1 cellular context compared by ENCODE assay signal in genomic region chr20:47357296-47358051, GRCh38.
TF ChIP-seq lines count a peak whose summit lies in the region.

No MANE protein-coding gene starts in this region.

TF ChIP-seq in HepG2, 621 proteins besides CTCF, POLR2A, EP300 and RAD21 (continued from another document and continues in another):
- peak; percentile 90 for TF ChIP-seq PRDM10 (CRISPR knock-in tag; IDR thresholded peaks at IDR 0.05; ENCODE audit: low read depth)
- peak; percentile 2; the same call in 1 of the 2 replicates for TF ChIP-seq ZBTB49 (CRISPR knock-in tag; IDR thresholded peaks at IDR 0.05; ENCODE audit: borderline replicate concordance)
- peak; percentile 98 for TF ChIP-seq ZNF274 (CRISPR knock-in tag; IDR thresholded peaks at IDR 0.05)
- no peak; the same call in 1 of the 2 replicates for TF ChIP-seq ZNF280D (CRISPR knock-in tag; IDR thresholded peaks at IDR 0.05)
- TF ChIP-seq UBTF (CRISPR knock-in tag; IDR thresholded peaks at IDR 0.05): peak; percentile 100
- peak; percentile 55 for TF ChIP-seq ZNF407 (CRISPR knock-in tag; IDR thresholded peaks at IDR 0.05; ENCODE audit: not compliant biosample characterization)
- TF ChIP-seq CEBPG (CRISPR knock-in tag; IDR thresholded peaks at IDR 0.05): peak; percentile 77
- peak; percentile 19; the same call in 1 of the 2 replicates for TF ChIP-seq ZNF530 (CRISPR knock-in tag; IDR thresholded peaks at IDR 0.05; ENCODE audit: low read depth)
- peak; percentile 86 for TF ChIP-seq ZNF883 (CRISPR knock-in tag; IDR thresholded peaks at IDR 0.05; ENCODE audit: not compliant biosample characterization)
- no peak for TF ChIP-seq EZH2 (conservative IDR thresholded peaks at IDR 0.05; ENCODE audit: low read depth, low read length)
- TF ChIP-seq GABPB1 (CRISPR knock-in tag; IDR thresholded peaks at IDR 0.05): peak; percentile 88
- peak; percentile 98 for TF ChIP-seq CREB3 (CRISPR knock-in tag; IDR thresholded peaks at IDR 0.05)
- peak; percentile 84 for TF ChIP-seq TFAP4 (IDR thresholded peaks at IDR 0.05; ENCODE audit: borderline replicate concordance, low read depth)
